8 cellular contexts compared by ENCODE assay signal in genomic region chr2:97995026-97995733, GRCh38. TPM values are rescaled to one million over a fixed set of nuclear protein-coding genes. Genes with fewer than 3 reads are reported as not detected.
DNase-seq lines count a peak whose midpoint lies in the region; ATAC-seq, FAIRE-seq and TF ChIP-seq lines count a peak whose summit lies in the region.

No MANE protein-coding gene starts in this region.

- in situ Hi-C loops in GM12878 (cut with MboI), result no loop called here

- peaks cover 29 to 38% (median 37%) of the 10 kb centered on the region in 3 donors for H3K4me1 Mint-ChIP-seq in IgD-negative memory B cell

- H3K9me3 Mint-ChIP-seq in IgD-negative memory B cell, result no peaks in the 10 kb centered on the region

- no peaks in the 10 kb centered on the region for H3K36me3 ChIP-seq in GM12878 (ENCODE audit: control insufficient read depth in 2 of 2, insufficient read depth in 2 of 2, low read length in 1 of 2)

- H3K79me2 ChIP-seq in GM12878 (ENCODE audit: control insufficient read depth, insufficient read depth, low read length), result peaks cover 49% of the 10 kb centered on the region

- no peak for TF ChIP-seq EP300 in GM12878 (IDR thresholded peaks at IDR 0.05; ENCODE audit: borderline replicate concordance in 1 of 2, control insufficient read depth in 1 of 2, low read depth in 2 of 2, low read length in 2 of 2)

- peaks cover 16% of the 10 kb centered on the region for H3K4me1 ChIP-seq in GM12878 (ENCODE audit: control insufficient read depth, insufficient read depth, low read length)

- H3K9ac ChIP-seq in GM12878 (ENCODE audit: control insufficient read depth, insufficient read depth, low read length), result peak overlapping the region; percentile 80

- no peaks in the 10 kb centered on the region for H3K27me3 ChIP-seq in GM12878 (replicated peaks in 1 of 2; ENCODE audit: control insufficient read depth in 2 of 2, insufficient read depth in 2 of 2, low read length in 1 of 2)

- H2AFZ ChIP-seq in GM12878 (ENCODE audit: control insufficient read depth, low read depth, low read length), result peak overlapping the region; percentile 98

- 1% methylated on average over 52 of the region's 81 CpGs for WGBS in GM12878 (ENCODE audit: insufficient coverage, insufficient replicate concordance, low lambda C conversion rate, missing lambda C conversion rate)

- ATAC-seq in GM21576 (IDR thresholded peaks at IDR 0.05; ENCODE audit: unreplicated experiment) (peak; percentile 24), GM12878 (peak; percentile 39)

- H4K20me1 ChIP-seq in GM12878 (ENCODE audit: control insufficient read depth, insufficient read depth), result no peaks in the 10 kb centered on the region; the same call in 1 of the 2 replicates

- no peak for TF ChIP-seq RAD21 in GM12878 (IDR thresholded peaks at IDR 0.05; ENCODE audit: insufficient read depth, low read depth, low read length)

- no TSS peak for BruUV-seq in GM12878 (replicated peaks; lab: Mats Ljungman, UMichigan)

- H3K27me3 Mint-ChIP-seq in IgD-negative memory B cell, result no peaks in the 10 kb centered on the region

- no peak for TF ChIP-seq CTCF in GM12878 (IDR thresholded peaks at IDR 0.05 in 2 of 3, conservative IDR thresholded peaks at IDR 0.05 in 1 of 3; ENCODE audit: control insufficient read depth in 2 of 3, extremely low read depth in 1 of 3, insufficient read depth in 1 of 3, low read depth in 3 of 3, low read length in 3 of 3)

- no peak for TF ChIP-seq POLR2A in GM12878 (IDR thresholded peaks at IDR 0.05; ENCODE audit: low read depth, low read length)

- intact Hi-C loops in GM12878 (cut with micrococcal nuclease; ENCODE audit: unreplicated experiment), result loop anchor here (1.0 to 2.0 kb wide), 3 partner anchors 18 to 189 kb away; no protein-coding TSS in a partner anchor

- peak overlapping the region; percentile 93; the same call in 1 of the 2 replicates for H3K4me2 ChIP-seq in GM12878 (ENCODE audit: control insufficient read depth, insufficient read depth)

- POLR2A ChIA-PET in GM12878 (lab: Charles Lee), result interaction anchor here (0.7 to 1.1 kb wide), 4 partner anchors 15 to 38 kb away, joined by 3 read pairs; no protein-coding TSS in a partner anchor

- H3K4me3 ChIP-seq in GM12878, result peak overlapping the region; percentile 83

- RAD21 ChIA-PET in GM12878 (lab: Charles Lee; ENCODE audit: unreplicated experiment), result interaction anchor here (0.7 to 1.3 kb wide), 21 partner anchors 15 to 238 kb away, joined by 3 to 13 read pairs (median 4); partner anchors contain the start of gene VWA3B

- DNase-seq in ELR (ENCODE audit: low read depth), result peak; percentile 55
- peak; percentile 40 for DNase-seq in T-helper 22 cell (ENCODE audit: low read depth)
- peak; percentile 70 for DNase-seq in GM12878 (ENCODE audit: low read depth, low spot score)
- DNase-seq in iPS-NIHi7 (ENCODE audit: extremely low spot score), result peak; percentile 70
- peak; percentile 8 to 45 (median 23) for DNase-seq in stimulated activated CD4-positive, alpha-beta T cell treated with anti-CD3 and anti-CD28 coated beads, Interleukin-12 subunit alpha, Interleukin-12 subunit beta, amount 100 ng/mL, for 48 hours (ENCODE audit: low read depth in 2 of 3, low spot score in 1 of 3)
- no peak for DNase-seq in NCI-H446 treated with DMSO at 0.1 percent for 48 hours (lab: John Stamatoyannopoulos, UW)

- peak overlapping the region; percentile 94 for H3K27ac ChIP-seq in GM12878 (ENCODE audit: control insufficient read depth, insufficient read depth)

- H3K9me3 ChIP-seq in GM12878 (replicated peaks; ENCODE audit: control insufficient read depth, insufficient read depth, low read length), result no peaks in the 10 kb centered on the region

- SMC1A ChIA-PET in GM12878 (lab: Charles Lee; ENCODE audit: uncharacterized antibody, unreplicated experiment), result interaction anchor here (0.6 to 1.3 kb wide), 20 partner anchors 15 to 188 kb away, joined by 3 to 8 read pairs (median 4); no protein-coding TSS in a partner anchor

- no peaks in the 10 kb centered on the region for H3K36me3 Mint-ChIP-seq in IgD-negative memory B cell

- H3K27ac Mint-ChIP-seq in IgD-negative memory B cell, result peak overlapping the region; percentile 93 to 97 (median 93)

- peak; percentile 64 for FAIRE-seq in GM12878 (lab: Jason Lieb, UNC)

- H3K4me3 Mint-ChIP-seq in IgD-negative memory B cell, result peak overlapping the region; percentile 89 to 97 (median 94)

- CTCF ChIA-PET in GM12878 (lab: Yijun Ruan, JAX), result interaction anchor here (0.6 to 1.0 kb wide), 3 partner anchors 189 to 405 kb away, joined by 3 to 4 read pairs (median 3); partner anchors contain the start of gene ANKRD36B

TF ChIP-seq in GM12878, 131 proteins besides CTCF, POLR2A, EP300 and RAD21 (continues in another document):
- no peak; the same call in 1 of the 2 replicates for TF ChIP-seq YY1 (IDR thresholded peaks at IDR 0.05; ENCODE audit: low read depth, low read length)
- TF ChIP-seq NR2C2 (IDR thresholded peaks at IDR 0.05; ENCODE audit: borderline replicate concordance, control insufficient read depth, insufficient read length, low read depth), result no peak
- TF ChIP-seq BRCA1 (IDR thresholded peaks at IDR 0.05; ENCODE audit: low read depth, low read length), result no peak
- TF ChIP-seq SP1 (IDR thresholded peaks at IDR 0.05; ENCODE audit: low read depth, low read length), result no peak
- TF ChIP-seq ETV6 (conservative IDR thresholded peaks at IDR 0.05 in 1 of 2, IDR thresholded peaks at IDR 0.05 in 1 of 2; ENCODE audit: borderline replicate concordance in 1 of 2, low read depth in 1 of 2), result no peak
- TF ChIP-seq POU2F2 (IDR thresholded peaks at IDR 0.05; ENCODE audit: borderline replicate concordance, low read depth, low read length), result no peak; the same call in 2 of the 3 replicates
- no peak for TF ChIP-seq SMARCA5 (IDR thresholded peaks at IDR 0.05)
- TF ChIP-seq BCL3 (IDR thresholded peaks at IDR 0.05; ENCODE audit: borderline replicate concordance, insufficient read depth, low read depth, low read length, poor library complexity, severe bottlenecking), result no peak
- no peak for TF ChIP-seq CUX1 (IDR thresholded peaks at IDR 0.05; ENCODE audit: insufficient replicate concordance, low read depth, low read length)

RNA-seq across cellular contexts. Expression of gene TMEM131, which starts 0.6 kb away (rescaled TPM):
- polyA plus RNA-seq in IgD-negative memory B cell (24.9 TPM), GM12878 (2011; rRNA removed) (24.0 and 28.9 TPM in 2 replicates), GM12878 (2014; fragmentation: Illumina TruSeq; extraction: Trizol) (47.3 and 65.5 TPM in 2 replicates), GM12878 (2014; fragmentation: Nextera tagmentation; extraction: Ambion mirVana) (1 to 10 TPM; 6.0 to 8.1 TPM), GM12878 (2014; rRNA removed) (27.7 and 30.3 TPM in 2 replicates), GM12878 (2016; fragmentation: Nextera tagmentation; extraction: Ambion mirVana) (10 to 100 TPM in 1 of 2 experiments, 1 to 10 TPM in 1; 8.4 to 22.3 TPM)
- 305 and 317 TPM in 2 replicates for total RNA-seq in GM12878 (2013; cell fraction: nucleolus; rRNA removed)
- total RNA-seq in GM12878 (2014; rRNA removed) (17.0 and 17.3 TPM in 2 replicates), GM12878 (2014; rRNA removed; fragmentation: Illumina TruSeq; extraction: Trizol) (24.1 and 24.4 TPM in 2 replicates), GM12878 (2021) (46.8 and 48.2 TPM in 2 replicates)
- 17.6 TPM for polyA plus RNA-seq in GM12878 (2011; ENCODE audit: low read depth)
- 15.7 and 18.7 TPM in 2 replicates for polyA plus RNA-seq in GM12878 (2011; cell fraction: cytosol; rRNA removed)
- 85.3 and 85.6 TPM in 2 replicates for polyA plus RNA-seq in GM12878 (2011; cell fraction: nucleus; rRNA removed)
- polyA plus RNA-seq in GM12878 (2012), result 26.0 and 29.7 TPM in 2 replicates
- polyA minus RNA-seq in GM12878 (2011; rRNA and poly(A)+ RNA removed), result 39.7 and 51.5 TPM in 2 replicates
- polyA minus RNA-seq in GM12878 (2011; cell fraction: cytosol; rRNA and poly(A)+ RNA removed), result 13.6 and 20.6 TPM in 2 replicates
- polyA minus RNA-seq in GM12878 (2011; cell fraction: nucleus; rRNA and poly(A)+ RNA removed), result 61.7 and 86.0 TPM in 2 replicates
